In genomic region chr9:37575511-37575914, GRCh38 we compare ENCODE assay signal across 8 cellular contexts. TPM values are rescaled to one million over a fixed set of nuclear protein-coding genes. Genes with fewer than 3 reads are reported as not detected.
DNase-seq lines count a peak whose midpoint lies in the region; ATAC-seq and TF ChIP-seq lines count a peak whose summit lies in the region.

No MANE protein-coding gene starts in this region.

- no peak for DNase-seq in BJ (ENCODE audit: low read depth)
- no peak for DNase-seq in body of pancreas
- no peak for DNase-seq in thyroid gland
- DNase-seq in GM19240 (ENCODE audit: insufficient read length, low spot score) = no peak
- DNase-seq in NCI-H446 (lab: John Stamatoyannopoulos, UW) = no peak

- no peaks in the 10 kb centered on the region for H3K9me3 ChIP-seq in body of pancreas
- no peaks in the 10 kb centered on the region for H3K9me3 ChIP-seq in liver (ENCODE audit: control insufficient read depth in 4 of 4, low read length in 3 of 4)
- H3K9me3 ChIP-seq in thyroid gland = no peaks in the 10 kb centered on the region

- intact Hi-C loops in body of pancreas (cut with DNase I) = no loop called here
- intact Hi-C loops in thyroid gland (cut with DNase I) = no loop called here

- POLR2A ChIA-PET in BJ (lab: Charles Lee) = interaction anchor here (0.5 to 1.1 kb wide), 2 partner anchors 89 to 230 kb away, joined by 5 to 6 read pairs; no protein-coding TSS in a partner anchor

- 3 to 11% methylated on average over 4 to 5 of the region's 5 CpGs for WGBS in body of pancreas, 2 donors
- WGBS in liver = 6% methylated on average over 5 of the region's 5 CpGs
- 7 to 11% methylated on average over 5 of the region's 5 CpGs for WGBS in thyroid gland, 2 donors

- peaks cover 27% of the 10 kb centered on the region for H3K4me1 ChIP-seq in body of pancreas
- H3K4me1 ChIP-seq in liver (ENCODE audit: control insufficient read depth in 4 of 4, insufficient read depth in 4 of 4, low read length in 3 of 4) = peaks cover 2 to 15% (median 11%) of the 10 kb centered on the region in 4 donors
- H3K4me1 ChIP-seq in thyroid gland = peaks cover 5 to 22% of the 10 kb centered on the region in 2 donors

- TF ChIP-seq CTCF in BJ (IDR thresholded peaks at IDR 0.05; ENCODE audit: insufficient read depth, low read depth, low read length) = no peak
- no peak for TF ChIP-seq CTCF in body of pancreas (IDR thresholded peaks at IDR 0.05)
- TF ChIP-seq CTCF in liver (IDR thresholded peaks at IDR 0.05; ENCODE audit: low read depth, low read length, missing input control) = no peak
- TF ChIP-seq CTCF in thyroid gland (IDR thresholded peaks at IDR 0.05) = no peak

- TF ChIP-seq POLR2A in body of pancreas (IDR thresholded peaks at IDR 0.05) (no peak), thyroid gland (IDR thresholded peaks at IDR 0.05) (no peak)

- ATAC-seq in GM19438 (IDR thresholded peaks at IDR 0.05; ENCODE audit: low read depth, unreplicated experiment) = peak; percentile 45
- peak; percentile 29 for ATAC-seq in HG03520 (IDR thresholded peaks at IDR 0.05; ENCODE audit: unreplicated experiment)
- ATAC-seq in body of pancreas = peak; percentile 36

- peak overlapping the region; percentile 88 for H3K4me3 ChIP-seq in BJ (ENCODE audit: low read depth, low read length)
- peak overlapping the region; percentile 54 to 67 for H3K4me3 ChIP-seq in body of pancreas
- H3K4me3 ChIP-seq in liver (ENCODE audit: low read depth in 1 of 3, low read length in 3 of 3) = peak overlapping the region; percentile 52 to 89 (median 83)
- H3K4me3 ChIP-seq in thyroid gland (replicated peaks in 1 of 3) = peak overlapping the region; percentile 54 to 67 (median 57)

- H3K27ac ChIP-seq in body of pancreas (peak overlapping the region; percentile 75 to 83 (median 78)), liver (ENCODE audit: low read depth in 1 of 2, low read length in 2 of 2) (peak overlapping the region; percentile 54 to 66), thyroid gland (peak overlapping the region in 2 of 3 donors; percentile 68 to 70)

- no peak for TF ChIP-seq RAD21 in liver (IDR thresholded peaks at IDR 0.05)

- CTCF ChIA-PET in BJ (lab: Yijun Ruan, JAX) = interaction anchor here (1.4 kb wide), 1 partner anchor 13 kb away, joined by 3 read pairs; no protein-coding TSS in a partner anchor

- H3K36me3 ChIP-seq in BJ (ENCODE audit: control insufficient read depth, insufficient read depth, low read length) (peaks cover under 1% of the 10 kb centered on the region), body of pancreas (replicated peaks in 1 of 2; ENCODE audit: insufficient read depth in 1 of 2, low read depth in 2 of 2) (no peaks in the 10 kb centered on the region), liver (ENCODE audit: control insufficient read depth in 4 of 4, insufficient read depth in 3 of 4, low read depth in 1 of 4, low read length in 3 of 4) (peaks cover 0 to 3% (median 0%) of the 10 kb centered on the region in 4 donors), thyroid gland (no peaks in the 10 kb centered on the region)

- H3K9ac ChIP-seq in liver (ENCODE audit: low read depth in 1 of 2, low read length in 2 of 2) = peak overlapping the region in 1 of 2 donors; percentile 21

- H3K27me3 ChIP-seq in BJ (ENCODE audit: control insufficient read depth, insufficient read depth, low read length) (no peaks in the 10 kb centered on the region), body of pancreas (no peaks in the 10 kb centered on the region), liver (ENCODE audit: control insufficient read depth in 4 of 4, insufficient read depth in 4 of 4, low read length in 3 of 4) (no peaks in the 10 kb centered on the region), thyroid gland (no peaks in the 10 kb centered on the region)

TF ChIP-seq in liver, 16 proteins besides CTCF, POLR2A, EP300 and RAD21:
- TF ChIP-seq TAF1 (conservative IDR thresholded peaks at IDR 0.05) (no peak), FOXA2 (IDR thresholded peaks at IDR 0.05) (no peak), ZBTB33 (IDR thresholded peaks at IDR 0.05) (no peak), HNF4A (conservative IDR thresholded peaks at IDR 0.05) (no peak), RXRA (IDR thresholded peaks at IDR 0.05) (no peak), GABPA (IDR thresholded peaks at IDR 0.05 in 1 of 2, conservative IDR thresholded peaks at IDR 0.05 in 1 of 2) (no peak), MAX (IDR thresholded peaks at IDR 0.05) (no peak), SP1 (IDR thresholded peaks at IDR 0.05) (no peak)

RNA-seq across cellular contexts. Expression of gene FBXO10, which starts 0.7 kb away (rescaled TPM):
- polyA plus RNA-seq in BJ (2011; rRNA removed) (10.6 and 13.3 TPM in 2 replicates), liver (1 to 10 TPM; 1.3 to 2.7 TPM)
- polyA minus RNA-seq in BJ (2011; rRNA and poly(A)+ RNA removed) = 15.7 and 23.3 TPM in 2 replicates
- total RNA-seq in body of pancreas (10 to 100 TPM; 13.2 to 15.3 TPM), liver (1 to 10 TPM; 5.4 to 5.5 TPM), thyroid gland (10 to 100 TPM in 2 of 4 donors, 1 to 10 TPM in 2; 6.6 to 17.5 (median 12.2) TPM)

RNA-seq across cellular contexts. Expression of gene TOMM5, which starts 16.9 kb away (rescaled TPM):
- 109 and 148 TPM in 2 replicates for polyA plus RNA-seq in BJ (2011; rRNA removed)
- polyA minus RNA-seq in BJ (2011; rRNA and poly(A)+ RNA removed) = 18.8 and 25.7 TPM in 2 replicates
- 10 to 100 TPM; 37.6 to 48.8 TPM for total RNA-seq in body of pancreas
- total RNA-seq in liver = 10 to 100 TPM; 43.0 to 77.7 TPM
- 100 to 1,000 TPM in 1 of 2 donors, 10 to 100 TPM in 1; 66.1 to 107 TPM for polyA plus RNA-seq in liver
- total RNA-seq in thyroid gland = 100 to 1,000 TPM in 2 of 4 donors, 10 to 100 TPM in 2; 56.7 to 110 (median 85.0) TPM
